ENCODE assay signal across 25 cellular contexts in the genomic region with DNA sequence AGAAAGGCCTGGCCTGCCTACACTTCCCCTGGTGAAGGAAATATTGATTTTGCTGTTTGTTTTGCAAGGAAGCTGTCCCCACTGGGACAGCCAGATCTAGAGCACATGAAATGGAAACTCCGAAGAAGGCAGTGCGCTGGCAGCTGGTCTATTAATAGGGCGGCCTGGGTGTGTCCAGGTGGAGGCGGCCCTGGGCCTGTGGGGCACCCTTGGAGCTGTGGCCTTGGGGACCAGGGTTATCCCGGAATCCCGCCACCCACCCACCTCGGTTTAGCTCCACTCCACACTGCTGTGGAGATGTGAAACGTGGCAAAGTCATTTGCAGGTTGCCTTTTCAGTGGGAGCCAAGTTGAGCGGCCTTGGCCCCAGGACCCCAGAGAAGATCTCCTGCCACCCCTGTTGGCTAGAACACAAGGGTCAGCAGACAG.
A peak's percentile ranks its signal among the peaks of the same experiment; 100 is the strongest.
DNase-seq lines count a peak whose midpoint lies in the region; ATAC-seq and TF ChIP-seq lines count a peak whose summit lies in the region.
"Had no signal": no experiment of that assay in that cellular context is flagged by ENCODE, and none has a peak within 500 bp of the region (broad histone marks: within the 10 kb centered on the region; RNA-seq: fewer than 3 reads in every experiment).

No MANE protein-coding gene starts in this region.

- H2BK120ac ChIP-seq in neuronal stem cell (ENCODE audit: low read depth, low read length) = no peak overlapping the region

- WGBS in neuronal stem cell (ENCODE audit: extremely low coverage in 2 of 2, insufficient read length in 2 of 2, insufficient replicate concordance in 1 of 2), 2 donors = no CpG with 5 or more reads among the region's 9 CpGs
- WGBS in transverse colon (ENCODE audit: low coverage in 1 of 2), 2 donors = 94% methylated on average over 9 of the region's 9 CpGs; no CpG with 5 or more reads in 1 of the 2 donors

- in situ Hi-C loops in transverse colon (cut with MboI; ENCODE audit: low pct_ligation_motif_present in 1 of 4, low pct_unique_long_range_greater_than_20kb in 1 of 4, low sequenced_read_pairs in 3 of 4) = no loop called here

- no peak overlapping the region for H3K18ac ChIP-seq in neuronal stem cell (ENCODE audit: low read length)

- no peak for TF ChIP-seq POLR2A in transverse colon (IDR thresholded peaks at IDR 0.05)

- intact Hi-C loops in left ventricle myocardium superior (cut with micrococcal nuclease) (no loop called here), transverse colon (cut with DNase I; ENCODE audit: low total_unique reads) (no loop called here)

- H3K27ac ChIP-seq in neuronal stem cell (replicated peaks; ENCODE audit: low read length) (no peak overlapping the region), transverse colon (peak overlapping the region; percentile 38 to 61 (median 58))
- H3K27ac ChIP-seq: pancreas had no signal

- no peak for TF ChIP-seq CTCF in transverse colon (IDR thresholded peaks at IDR 0.05)

- no peak overlapping the region for H3K9ac ChIP-seq in neuronal stem cell (ENCODE audit: low read depth, low read length, poor library complexity)

- no peak overlapping the region for H2BK12ac ChIP-seq in neuronal stem cell (ENCODE audit: low read length)

- peak; percentile 63 for ATAC-seq in left ventricle myocardium superior
- ATAC-seq: activated CD8-positive, alpha-beta T cell treated with anti-CD3 and anti-CD28 coated beads for 36 hours had no signal

- no peak overlapping the region for H3K4me2 ChIP-seq in neuronal stem cell (ENCODE audit: insufficient read depth, low read length, poor library complexity, severe bottlenecking)

- H3K79me1 ChIP-seq in neuronal stem cell (ENCODE audit: low read depth, low read length) = no peaks in the 10 kb centered on the region

- H2BK15ac ChIP-seq in neuronal stem cell (ENCODE audit: low read length) = no peak overlapping the region

- TF ChIP-seq EP300 in transverse colon (IDR thresholded peaks at IDR 0.05; ENCODE audit: low read depth) = no peak

- no peak overlapping the region for H2BK5ac ChIP-seq in neuronal stem cell (ENCODE audit: low read length)

- H3K4ac ChIP-seq in neuronal stem cell (ENCODE audit: low read length) = no peak overlapping the region

- no peak overlapping the region for H4K91ac ChIP-seq in neuronal stem cell (ENCODE audit: low read depth, low read length, poor library complexity)

- DNase-seq in SHP77 (lab: John Stamatoyannopoulos, UW) (peak; percentile 52 to 60), SHP77 treated with DMSO at 0.1 percent for 48 hours (lab: John Stamatoyannopoulos, UW) (no peak), left ventricle myocardium superior (no peak), neuronal stem cell (ENCODE audit: low spot score) (no peak), transverse colon (no peak), H4 (ENCODE audit: low spot score) (no peak), GF-D8 (lab: John Stamatoyannopoulos, UW) (no peak)
- no peak for DNase-seq in activated CD8-positive, alpha-beta memory T cell treated with anti-CD3 and anti-CD28 coated beads, Interleukin-2, amount 50 U/mL, for 4 hours
- DNase-seq: activated CD4-positive, CD25-positive, alpha-beta regulatory T cell; activated CD8-positive, alpha-beta T cell treated with anti-CD3 and anti-CD28 coated beads for 36 hours; activated naive CD4-positive, alpha-beta T cell treated with anti-CD3 and anti-CD28 coated beads for 36 hours; activated T-cell treated with anti-CD3 and anti-CD28 coated beads, Interleukin-2, amount 50 U/mL, for 1 hour; BE2C; Calu3; effector CD4-positive, alpha-beta T cell; EL; KBM-7; MV-4-11; NCI-H187 treated with DMSO at 0.1 percent for 48 hours; NK-92 treated with Interleukin-12 subunit alpha and Interleukin-12 subunit beta, amount 100 ng/mL, for 24 hours; small intestine; stimulated activated CD4-positive, alpha-beta T cell treated with anti-CD3 and anti-CD28 coated beads, Interleukin-4, amount 100 ng/mL, for 1 hour had no signal

- H3K9me3 ChIP-seq in neuronal stem cell (replicated peaks in 1 of 2; ENCODE audit: control insufficient read depth in 2 of 2, insufficient read depth in 1 of 2, low read depth in 1 of 2, low read length in 2 of 2) (no peaks in the 10 kb centered on the region), transverse colon (no peaks in the 10 kb centered on the region)
- H3K9me3 ChIP-seq: BE2C, HAP-1, pancreas, Peyer's patch had no signal

- H2AFZ ChIP-seq in neuronal stem cell (ENCODE audit: low read length) = no peak overlapping the region

- no peaks in the 10 kb centered on the region for H3K27me3 ChIP-seq in neuronal stem cell (ENCODE audit: control insufficient read depth in 3 of 3, insufficient read depth in 3 of 3, low read depth in 1 of 3, low read length in 3 of 3)
- H3K27me3 ChIP-seq in transverse colon = no peaks in the 10 kb centered on the region
- H3K27me3 ChIP-seq: BE2C, pancreas, Peyer's patch had no signal

- H3K36me3 ChIP-seq in neuronal stem cell (replicated peaks in 1 of 2; ENCODE audit: control insufficient read depth in 2 of 2, insufficient read depth in 2 of 2, low read length in 2 of 2) (no peaks in the 10 kb centered on the region), transverse colon (no peaks in the 10 kb centered on the region)
- H3K36me3 ChIP-seq: BE2C, HAP-1, pancreas, Peyer's patch had no signal

- H4K8ac ChIP-seq in neuronal stem cell (ENCODE audit: low read depth, low read length) = no peak overlapping the region

- no peak overlapping the region for H3K23ac ChIP-seq in neuronal stem cell (ENCODE audit: low read depth, low read length, poor library complexity)

- no peak overlapping the region for H3K14ac ChIP-seq in neuronal stem cell (ENCODE audit: low read length)

- peaks cover 14 to 16% of the 10 kb centered on the region in 2 donors for H3K4me1 ChIP-seq in neuronal stem cell (ENCODE audit: control insufficient read depth in 2 of 2, insufficient read depth in 1 of 2, low read depth in 1 of 2, low read length in 2 of 2)
- peaks cover 10 to 18% (median 13%) of the 10 kb centered on the region in 4 donors for H3K4me1 ChIP-seq in transverse colon
- H3K4me1 ChIP-seq: HAP-1, pancreas, Peyer's patch had no signal

- H3K4me3 ChIP-seq in neuronal stem cell (ENCODE audit: low read length in 2 of 2) = no peak overlapping the region
- H3K4me3 ChIP-seq in transverse colon = no peak overlapping the region
- H3K4me3 ChIP-seq: HAP-1, pancreas, Peyer's patch had no signal

- peak overlapping the region; percentile 6 for H2AK5ac ChIP-seq in neuronal stem cell (ENCODE audit: low read depth, low read length)

Comparison
In these comparisons a context has a peak if more than half of its experiments do, and no peak if none do; other contexts are left out.
1. DNase-seq: peak in SHP77 (2 of 2); none in SHP77 treated with DMSO at 0.1 percent for 48 hours (single experiment), left ventricle myocardium superior (single experiment), neuronal stem cell (single experiment), transverse colon (single experiment), activated CD8-positive, alpha-beta memory T cell treated with anti-CD3 and anti-CD28 coated beads, Interleukin-2, amount 50 U/mL, for 4 hours (single experiment), H4 (single experiment) and GF-D8 (single experiment).